17 cellular contexts compared by ENCODE assay signal in the genomic region with DNA sequence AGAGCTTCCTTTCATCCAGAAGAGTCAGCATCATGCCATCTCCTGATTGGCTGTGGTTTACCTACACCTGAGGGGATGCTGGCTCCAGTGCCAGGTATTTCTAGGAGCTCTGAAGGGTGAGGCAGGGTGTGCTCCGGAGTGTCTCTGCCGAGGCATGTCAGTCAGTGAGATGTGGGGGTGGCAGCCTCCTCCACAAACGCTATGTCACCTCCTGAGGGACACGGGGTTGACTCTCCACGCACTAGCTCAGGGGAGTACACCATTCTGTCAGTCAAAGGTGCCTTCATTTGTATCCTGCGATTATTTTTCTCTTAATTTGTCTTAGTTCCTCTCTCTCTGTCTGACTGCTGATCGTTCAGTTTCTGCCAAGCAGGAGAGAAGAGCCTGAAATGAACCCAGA.
DNase-seq lines count a peak whose midpoint lies in the region; ATAC-seq and TF ChIP-seq lines count a peak whose summit lies in the region.
"Had no signal": no experiment of that assay in that cellular context is flagged by ENCODE, and none has a peak within 500 bp of the region (broad histone marks: within the 10 kb centered on the region; RNA-seq: fewer than 3 reads in every experiment).

No MANE protein-coding gene starts in this region.

- peaks cover 0 to 12% (median 0%) of the 10 kb centered on the region in 45 donors for H3K27me3 ChIP-seq in dorsolateral prefrontal cortex
- H3K27me3 ChIP-seq: BLaER1 had no signal

- H3K27ac ChIP-seq in caudate nucleus (ENCODE audit: low read depth, low read length) = no peak overlapping the region
- H3K27ac ChIP-seq in dorsolateral prefrontal cortex = no peak overlapping the region
- H3K27ac ChIP-seq: BLaER1 had no signal

- no peaks in the 10 kb centered on the region for H3K36me3 ChIP-seq in mucosa of descending colon (ENCODE audit: low read depth)
- H3K36me3 ChIP-seq: BLaER1 had no signal

- H3K4me1 ChIP-seq in mucosa of descending colon (ENCODE audit: low read depth) = peaks cover 8% of the 10 kb centered on the region
- H3K4me1 ChIP-seq: BLaER1 had no signal

- H3K4me3 ChIP-seq in mucosa of descending colon = no peak overlapping the region
- H3K4me3 ChIP-seq in dorsolateral prefrontal cortex = no peak overlapping the region
- H3K4me3 ChIP-seq: BLaER1 had no signal

- H3K9me3 ChIP-seq in mucosa of descending colon = no peaks in the 10 kb centered on the region
- H3K9me3 ChIP-seq: Caco-2 had no signal

- intact Hi-C loops in head of caudate nucleus (cut with DNase I) = no loop called here
- intact Hi-C loops in mucosa of descending colon (cut with DNase I, micrococcal nuclease) = no loop called here
- intact Hi-C loops in dorsolateral prefrontal cortex (cut with DNase I) = no loop called here

- DNase-seq in caudate nucleus (lab: John Stamatoyannopoulos, UW) (peak in 45 of 61 donors; percentile 31 to 97 (median 72)), head of caudate nucleus (peak; percentile 51 to 96 (median 81)), mucosa of descending colon (peak in 2 of 3 donors; percentile 23 to 28), putamen (ENCODE audit: low spot score) (peak; percentile 86), dorsolateral prefrontal cortex (no peak), NCI-H1694 treated with DMSO at 0.1 percent for 48 hours (lab: John Stamatoyannopoulos, UW) (no peak)
- DNase-seq: 8988T; AML-193; Caco-2; CD8-positive, alpha-beta memory T cell; DMS53; GF-D8; GOT3; H9 had no signal

- TF ChIP-seq CTCF in mucosa of descending colon (IDR thresholded peaks at IDR 0.05) (no peak), dorsolateral prefrontal cortex (IDR thresholded peaks at IDR 0.05 in 54 of 56, conservative IDR thresholded peaks at IDR 0.05 in 2 of 56; ENCODE audit: low read depth in 1 of 56, partially characterized antibody in 56 of 56) (no peak)

- ATAC-seq in mucosa of descending colon = peak; percentile 50
- no peak for ATAC-seq in activated CD4-positive, CD25-positive, alpha-beta regulatory T cell treated with anti-CD3 and anti-CD28 coated beads, Interleukin-2, amount 50 U/mL, for 24 hours
- ATAC-seq in HG02973 (IDR thresholded peaks at IDR 0.05; ENCODE audit: unreplicated experiment) = no peak

Comparison
In these comparisons a context has a peak if more than half of its experiments do, and no peak if none do; other contexts are left out.
1. DNase-seq: peak in caudate nucleus (45 of 61), head of caudate nucleus (42 of 42), mucosa of descending colon (2 of 3) and putamen (single experiment); none in dorsolateral prefrontal cortex (0 of 10) and NCI-H1694 treated with DMSO at 0.1 percent for 48 hours (single experiment).